20 cellular contexts compared by ENCODE assay signal in the genomic region with DNA sequence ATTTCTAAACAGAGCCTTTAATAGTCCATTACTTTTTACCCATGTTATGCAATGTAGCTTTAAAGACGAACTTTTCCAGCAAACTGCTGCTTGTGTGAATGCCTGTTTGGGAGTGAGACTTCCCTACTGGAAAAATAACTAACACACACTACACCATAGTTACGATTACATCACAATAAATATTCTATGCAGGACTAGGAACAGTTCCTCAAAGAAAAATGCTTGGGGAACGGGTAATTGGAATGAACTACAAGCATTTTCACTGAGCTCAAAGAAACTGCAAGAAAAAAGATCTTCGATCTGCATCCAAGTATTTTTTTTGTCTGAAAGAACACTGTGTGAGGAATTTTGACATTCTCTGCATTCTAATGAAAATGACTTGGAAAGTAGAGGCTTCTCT. TPM values are rescaled to one million over a fixed set of nuclear protein-coding genes. Genes with fewer than 3 reads are reported as not detected.
"Had no signal": no experiment of that assay in that cellular context is flagged by ENCODE, and none has a peak within 500 bp of the region (broad histone marks: within the 10 kb centered on the region; RNA-seq: fewer than 3 reads in every experiment).

No MANE protein-coding gene starts in this region.

- ATAC-seq: activated T-cell treated with anti-CD3 and anti-CD28 coated beads, Interleukin-2, amount 50 U/mL, for 72 hours; esophagus mucosa; left cardiac atrium; left ventricle myocardium superior; right cardiac atrium; T-cell had no signal

- H3K4me3 Mint-ChIP-seq: activated naive CD8-positive, alpha-beta T cell; activated T-cell treated with anti-CD3 and anti-CD28 coated beads, Interleukin-2, amount 50 U/mL, for 72 hours; dendritic cell treated with granulocyte-macrophage colony-stimulating factor and Interleukin-4, amounts not matched to agents 40 ng/mL and 50 ng/mL, for 4 days; endodermal cell; nephron; T-cell had no signal

- H3K27me3 Mint-ChIP-seq: activated naive CD8-positive, alpha-beta T cell had no signal

- H3K27ac Mint-ChIP-seq: activated naive CD8-positive, alpha-beta T cell; activated T-cell treated with anti-CD3 and anti-CD28 coated beads, Interleukin-2, amount 50 U/mL, for 72 hours; dendritic cell treated with granulocyte-macrophage colony-stimulating factor and Interleukin-4, amounts not matched to agents 40 ng/mL and 50 ng/mL, for 4 days; endodermal cell; T-cell had no signal

- H3K27me3 ChIP-seq: spleen, tibial nerve had no signal

- H3K9me3 ChIP-seq: spleen, tibial nerve had no signal

- H3K4me1 ChIP-seq: spleen had no signal

- H3K9me3 Mint-ChIP-seq: dendritic cell treated with granulocyte-macrophage colony-stimulating factor and Interleukin-4, amounts not matched to agents 40 ng/mL and 50 ng/mL, for 4 days; endodermal cell; nephron had no signal

- DNase-seq: activated CD4-positive, alpha-beta T cell treated with anti-CD3 and anti-CD28 coated beads for 4 hours; activated CD4-positive, alpha-beta T cell treated with anti-CD3 and anti-CD28 coated beads, Interleukin-2, amount 50 U/mL, for 4 hours; activated naive CD4-positive, alpha-beta T cell treated with Interleukin-2 at 50 U/mL for 16 hours; activated T-cell treated with anti-CD3 and anti-CD28 coated beads for 4 hours; activated T-cell treated with anti-CD3 and anti-CD28 coated beads, Interleukin-2, amount 50 U/mL, for 72 hours; central memory CD4-positive, alpha-beta T cell; endodermal cell; left cardiac atrium; left ventricle myocardium superior; posterior cingulate gyrus; right cardiac atrium; spleen; stimulated activated naive CD4-positive, alpha-beta T cell; T-cell had no signal

- H3K36me3 ChIP-seq: spleen, tibial nerve had no signal

- H3K36me3 Mint-ChIP-seq: activated naive CD8-positive, alpha-beta T cell; T-cell had no signal

- H3K27ac ChIP-seq: spleen had no signal

- H3K4me1 Mint-ChIP-seq: T-cell had no signal

- H3K4me3 ChIP-seq: spleen, tibial nerve had no signal

RNA-seq across cellular contexts. Expression of gene LYPD1, which starts 13.8 kb away (rescaled TPM):
- total RNA-seq: activated T-cell treated with anti-CD3 and anti-CD28 coated beads, Interleukin-2, amount 50 U/mL, for 72 hours; left ventricle myocardium superior; right cardiac atrium; T-helper 2 cell treated with Interferon-gamma antibody and Interleukin-4, amounts not matched to agents 100 ng/mL and 5 ng/mL, for 36 hours had no signal
